8 cellular contexts compared by ENCODE assay signal in the genomic region with DNA sequence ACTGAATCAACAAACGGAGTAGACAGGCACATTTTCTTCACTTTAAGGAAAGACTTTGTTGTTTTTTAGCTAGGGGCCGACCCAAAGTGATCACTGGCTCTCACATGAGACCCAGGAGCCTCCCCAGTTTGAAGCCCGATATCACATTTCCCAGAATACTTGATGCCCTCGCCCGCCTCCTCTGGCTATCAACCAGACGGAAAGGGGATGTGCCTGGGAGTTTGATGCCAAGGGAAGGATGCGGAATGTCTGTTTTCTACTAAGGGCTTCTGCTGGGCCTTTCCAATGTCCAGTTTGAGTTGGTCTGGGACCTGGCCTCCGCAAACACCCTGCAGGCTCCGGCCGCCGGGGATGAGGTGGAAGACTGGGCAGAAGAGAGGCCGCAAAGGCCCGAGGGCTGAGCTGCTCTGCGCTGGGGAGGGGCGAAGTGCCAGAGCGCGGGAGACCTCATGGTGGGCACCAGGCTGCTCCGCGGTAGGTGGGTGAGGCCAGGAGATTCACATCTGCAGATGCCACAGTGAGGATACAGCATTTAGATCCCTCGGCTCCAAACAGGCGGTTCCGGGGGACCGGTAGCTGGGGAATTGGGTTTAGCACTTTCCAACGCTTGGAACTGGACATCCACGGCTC. TPM values are rescaled to one million over a fixed set of nuclear protein-coding genes. Genes with fewer than 3 reads are reported as not detected.
DNase-seq lines count a peak whose midpoint lies in the region; ATAC-seq, FAIRE-seq and TF ChIP-seq lines count a peak whose summit lies in the region.

No MANE protein-coding gene starts in this region.

- peak overlapping the region; percentile 98 for H3K4me2 ChIP-seq in GM12878 (ENCODE audit: control insufficient read depth, insufficient read depth)

- H3K9me3 ChIP-seq in GM12878 (replicated peaks; ENCODE audit: control insufficient read depth, insufficient read depth, low read length) (no peaks in the 10 kb centered on the region), left lung (no peaks in the 10 kb centered on the region)

- H3K79me2 ChIP-seq in GM12878 (ENCODE audit: control insufficient read depth, insufficient read depth, low read length), result no peaks in the 10 kb centered on the region

- no peak for TF ChIP-seq RAD21 in GM12878 (IDR thresholded peaks at IDR 0.05; ENCODE audit: insufficient read depth, low read depth, low read length)

- RAD21 ChIA-PET in GM12878 (lab: Charles Lee; ENCODE audit: unreplicated experiment), result interaction anchor here (0.6 to 1.2 kb wide), 3 partner anchors 24 to 366 kb away, joined by 3 to 5 read pairs (median 3); a partner anchor contains a TSS

- BruUV-seq in GM12878 (replicated peaks; lab: Mats Ljungman, UMichigan), result no TSS peak

- TF ChIP-seq POLR2A in GM12878 (IDR thresholded peaks at IDR 0.05; ENCODE audit: low read depth, low read length), result no peak

- TF ChIP-seq CTCF in HL-60 (IDR thresholded peaks at IDR 0.05; ENCODE audit: insufficient read depth, low read length) (no peak), GM12878 (IDR thresholded peaks at IDR 0.05 in 2 of 3, conservative IDR thresholded peaks at IDR 0.05 in 1 of 3; ENCODE audit: control insufficient read depth in 2 of 3, extremely low read depth in 1 of 3, insufficient read depth in 1 of 3, low read depth in 3 of 3, low read length in 3 of 3) (no peak), left lung (IDR thresholded peaks at IDR 0.05) (no peak), type B pancreatic cell (conservative IDR thresholded peaks at IDR 0.05) (no peak)

- no peaks in the 10 kb centered on the region for H3K36me3 ChIP-seq in GM12878 (ENCODE audit: control insufficient read depth in 2 of 2, insufficient read depth in 2 of 2, low read length in 1 of 2)
- H3K36me3 ChIP-seq in left lung, result no peaks in the 10 kb centered on the region

- SMC1A ChIA-PET in GM12878 (lab: Charles Lee; ENCODE audit: uncharacterized antibody, unreplicated experiment), result interaction anchor here (0.5 to 1.3 kb wide), 2 partner anchors 99 to 269 kb away, joined by 3 read pairs; no protein-coding TSS in a partner anchor

- no peaks in the 10 kb centered on the region for H3K27me3 Mint-ChIP-seq in type B pancreatic cell

- peak overlapping the region; percentile 93 for H3K4me3 Mint-ChIP-seq in type B pancreatic cell

- peaks cover 5% of the 10 kb centered on the region for H3K9me3 Mint-ChIP-seq in type B pancreatic cell

- CTCF ChIA-PET in GM12878 (lab: Yijun Ruan, JAX), result interaction anchor here (1.1 to 2.3 kb wide), 5 partner anchors 11 to 253 kb away, joined by 3 to 7 read pairs (median 4); no protein-coding TSS in a partner anchor

- H3K9ac ChIP-seq in GM12878 (ENCODE audit: control insufficient read depth, insufficient read depth, low read length), result no peak overlapping the region

- ATAC-seq in GM18498 (IDR thresholded peaks at IDR 0.05; ENCODE audit: unreplicated experiment), result peak; percentile 9
- ATAC-seq in GM12878, result peak; percentile 32
- peak; percentile 4 for ATAC-seq in left lung
- no peak for ATAC-seq in HG03571 (IDR thresholded peaks at IDR 0.05; ENCODE audit: unreplicated experiment)

- FAIRE-seq in GM12878 (lab: Jason Lieb, UNC), result no peak

- in situ Hi-C loops in GM12878 (cut with MboI) (no loop called here), G401 (cut with HindIII; ENCODE audit: low sequenced_read_pairs) (no loop called here)

- WGBS in GM12878 (ENCODE audit: insufficient coverage, insufficient replicate concordance, low lambda C conversion rate, missing lambda C conversion rate), result 33% methylated on average over 23 of the region's 25 CpGs

- H3K27me3 ChIP-seq in HL-60 (ENCODE audit: insufficient read depth, poor library complexity, severe bottlenecking), result no peaks in the 10 kb centered on the region
- no peaks in the 10 kb centered on the region for H3K27me3 ChIP-seq in GM12878 (replicated peaks in 1 of 2; ENCODE audit: control insufficient read depth in 2 of 2, insufficient read depth in 2 of 2, low read length in 1 of 2)
- no peaks in the 10 kb centered on the region for H3K27me3 ChIP-seq in left lung

- peaks cover 5% of the 10 kb centered on the region for H3K36me3 Mint-ChIP-seq in type B pancreatic cell

- no peak overlapping the region for H3K27ac ChIP-seq in HL-60 (replicated peaks)
- no peak overlapping the region for H3K27ac ChIP-seq in GM12878 (ENCODE audit: control insufficient read depth, insufficient read depth)
- H3K27ac ChIP-seq in left lung, result no peak overlapping the region

- peak overlapping the region; percentile 99 for H2AFZ ChIP-seq in GM12878 (ENCODE audit: control insufficient read depth, low read depth, low read length)

- DNase-seq in HL-60 (ENCODE audit: low read depth in 1 of 2, low spot score in 1 of 2) (no peak), GM12878 (ENCODE audit: low read depth, low spot score) (no peak), left lung (peak in 1 of 2 donors; percentile 82), type B pancreatic cell (ENCODE audit: extremely low spot score, unreplicated experiment) (no peak), NCI-H2029 (lab: John Stamatoyannopoulos, UW) (no peak), G401 (ENCODE audit: low spot score) (no peak)

- intact Hi-C loops in GM12878 (cut with micrococcal nuclease; ENCODE audit: unreplicated experiment), result no loop called here
- intact Hi-C loops in left lung (cut with DNase I), result no loop called here

- POLR2A ChIA-PET in GM12878 (lab: Charles Lee), result interaction anchor here (0.5 to 1.4 kb wide), 4 partner anchors 9 to 68 kb away, joined by 4 to 7 read pairs (median 4); a partner anchor contains a TSS

- no peak for TF ChIP-seq EP300 in GM12878 (IDR thresholded peaks at IDR 0.05; ENCODE audit: borderline replicate concordance in 1 of 2, control insufficient read depth in 1 of 2, low read depth in 2 of 2, low read length in 2 of 2)

- H3K4me1 ChIP-seq in GM12878 (ENCODE audit: control insufficient read depth, insufficient read depth, low read length) (peaks cover 4% of the 10 kb centered on the region; the same call in 1 of the 2 replicates), left lung (peaks cover 0 to 10% of the 10 kb centered on the region in 2 donors)

- peak overlapping the region; percentile 82 for H3K27ac Mint-ChIP-seq in type B pancreatic cell

- no peaks in the 10 kb centered on the region for H3K4me1 Mint-ChIP-seq in type B pancreatic cell (ENCODE audit: unreplicated experiment)

- peak overlapping the region; percentile 88 for H3K4me3 ChIP-seq in HL-60 (replicated peaks; ENCODE audit: insufficient read depth, low read length)
- peak overlapping the region; percentile 79 for H3K4me3 ChIP-seq in GM12878
- peak overlapping the region; percentile 64 to 68 for H3K4me3 ChIP-seq in left lung

- no peaks in the 10 kb centered on the region for H4K20me1 ChIP-seq in GM12878 (ENCODE audit: control insufficient read depth, insufficient read depth)

TF ChIP-seq in GM12878, 131 proteins besides CTCF, POLR2A, EP300 and RAD21 (continues in another document):
- TF ChIP-seq YBX1 (IDR thresholded peaks at IDR 0.05) (no peak), SIN3A (IDR thresholded peaks at IDR 0.05; ENCODE audit: low read depth, low read length) (0 out of 2 replicates have a peak, but pooled peaks have one; percentile 8), CREM (IDR thresholded peaks at IDR 0.05; ENCODE audit: low read depth) (no peak), SMAD5 (IDR thresholded peaks at IDR 0.05; ENCODE audit: low read depth) (no peak)

RNA-seq across cellular contexts. Expression of a gene that starts 0.5 kb away (rescaled TPM):
- 6.5 and 7.0 TPM in 2 replicates for total RNA-seq in GM12878 (2013; cell fraction: nucleolus; rRNA removed)
- total RNA-seq in GM12878 (2014; rRNA removed) (1.5 and 1.7 TPM in 2 replicates), GM12878 (2014; rRNA removed; fragmentation: Illumina TruSeq; extraction: Trizol) (1.7 and 2.3 TPM in 2 replicates), GM12878 (2021) (1.7 TPM in 2 replicates), left lung (1 to 10 TPM; 3.6 to 5.4 TPM), type B pancreatic cell (ENCODE audit: low replicate concordance) (4.8 and 5.5 TPM in 2 replicates)
- polyA plus RNA-seq in GM12878 (2011; ENCODE audit: low read depth), result 1.1 TPM
- polyA plus RNA-seq in GM12878 (2011; rRNA removed) (0.87 and 0.98 TPM in 2 replicates), GM12878 (2014; fragmentation: Illumina TruSeq; extraction: Trizol) (2.0 and 2.4 TPM in 2 replicates), GM12878 (2014; fragmentation: Nextera tagmentation; extraction: Ambion mirVana) (under 1 TPM; 0.35 to 0.40 TPM), GM12878 (2014; rRNA removed) (2.2 and 2.5 TPM in 2 replicates), GM12878 (2016; fragmentation: Nextera tagmentation; extraction: Ambion mirVana) (1 to 10 TPM in 1 of 2 experiments, under 1 TPM in 1; 0.54 to 1.8 TPM)
- 0.51 and 0.59 TPM in 2 replicates for polyA plus RNA-seq in GM12878 (2011; cell fraction: cytosol; rRNA removed)
- polyA plus RNA-seq in GM12878 (2011; cell fraction: nucleus; rRNA removed), result 0.80 and 0.91 TPM in 2 replicates
- 0.62 and 0.86 TPM in 2 replicates for polyA plus RNA-seq in GM12878 (2012)
- 0.46 and 1.2 TPM in 2 replicates for polyA minus RNA-seq in GM12878 (2011; rRNA and poly(A)+ RNA removed)
- polyA minus RNA-seq in GM12878 (2011; cell fraction: cytosol; rRNA and poly(A)+ RNA removed), result 0.52 TPM in 1 of 2 replicates, not detected in the other
- polyA minus RNA-seq in GM12878 (2011; cell fraction: nucleus; rRNA and poly(A)+ RNA removed), result 0.73 and 1.1 TPM in 2 replicates
- 0.27 and 0.62 TPM in 2 replicates for total RNA-seq in G401 (2014; rRNA removed; shearing (Covaris generic))

RNA-seq across cellular contexts. Expression of a gene that starts 36.4 kb away (rescaled TPM):
- 229 and 246 TPM in 2 replicates for total RNA-seq in GM12878 (2013; cell fraction: nucleolus; rRNA removed)
- total RNA-seq in GM12878 (2014; rRNA removed), result 124 and 140 TPM in 2 replicates
- 222 and 234 TPM in 2 replicates for total RNA-seq in GM12878 (2014; rRNA removed; fragmentation: Illumina TruSeq; extraction: Trizol)
- total RNA-seq in GM12878 (2021), result 118 and 122 TPM in 2 replicates
- 52.6 TPM for polyA plus RNA-seq in GM12878 (2011; ENCODE audit: low read depth)
- polyA plus RNA-seq in GM12878 (2011; rRNA removed), result 110 and 149 TPM in 2 replicates
- polyA plus RNA-seq in GM12878 (2011; cell fraction: cytosol; rRNA removed), result 45.3 and 51.0 TPM in 2 replicates
- 114 and 372 TPM in 2 replicates for polyA plus RNA-seq in GM12878 (2011; cell fraction: nucleus; rRNA removed)
- 61.3 and 79.2 TPM in 2 replicates for polyA plus RNA-seq in GM12878 (2012)
- polyA plus RNA-seq in GM12878 (2014; fragmentation: Illumina TruSeq; extraction: Trizol), result 250 and 338 TPM in 2 replicates
- 10 to 100 TPM; 65.2 to 66.6 TPM for polyA plus RNA-seq in GM12878 (2014; fragmentation: Nextera tagmentation; extraction: Ambion mirVana)
- 96.6 and 115 TPM in 2 replicates for polyA plus RNA-seq in GM12878 (2014; rRNA removed)
- polyA plus RNA-seq in GM12878 (2016; fragmentation: Nextera tagmentation; extraction: Ambion mirVana), result 100 to 1,000 TPM in 1 of 2 experiments, 10 to 100 TPM in 1; 99.6 to 103 TPM
- polyA minus RNA-seq in GM12878 (2011; rRNA and poly(A)+ RNA removed), result 168 and 218 TPM in 2 replicates
- polyA minus RNA-seq in GM12878 (2011; cell fraction: cytosol; rRNA and poly(A)+ RNA removed), result 52.7 and 66.6 TPM in 2 replicates
- 106 and 330 TPM in 2 replicates for polyA minus RNA-seq in GM12878 (2011; cell fraction: nucleus; rRNA and poly(A)+ RNA removed)
- 100 to 1,000 TPM; 257 to 296 TPM for total RNA-seq in left lung
- 80.4 and 131 TPM in 2 replicates for total RNA-seq in type B pancreatic cell (ENCODE audit: low replicate concordance)
- 52.7 and 55.2 TPM in 2 replicates for total RNA-seq in G401 (2014; rRNA removed; shearing (Covaris generic))
